1 cellular context compared by ENCODE assay signal in the genomic region with DNA sequence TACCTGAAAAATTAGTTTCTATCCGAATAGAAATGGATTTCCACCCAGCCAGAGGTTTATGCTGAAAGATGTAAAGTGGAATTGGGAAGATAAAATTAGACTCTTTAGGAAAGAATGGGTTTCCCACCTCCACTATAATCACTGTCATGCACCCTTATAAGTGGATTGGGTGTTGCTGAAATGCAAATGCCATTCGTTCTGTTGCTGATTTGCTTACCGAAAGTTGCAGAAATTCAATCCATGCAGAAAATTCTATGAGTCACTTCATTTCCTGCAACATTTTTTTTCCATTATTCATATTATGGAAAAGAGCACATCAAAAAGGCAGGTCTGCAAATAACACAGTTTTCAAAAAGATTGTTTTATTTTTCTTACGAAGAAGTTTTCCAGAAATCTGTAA.
TF ChIP-seq lines count a peak whose summit lies in the region.

No MANE protein-coding gene starts in this region.

TF ChIP-seq in IMR-90, 13 proteins besides CTCF, POLR2A, EP300 and RAD21:
- TF ChIP-seq, protein P1, sequence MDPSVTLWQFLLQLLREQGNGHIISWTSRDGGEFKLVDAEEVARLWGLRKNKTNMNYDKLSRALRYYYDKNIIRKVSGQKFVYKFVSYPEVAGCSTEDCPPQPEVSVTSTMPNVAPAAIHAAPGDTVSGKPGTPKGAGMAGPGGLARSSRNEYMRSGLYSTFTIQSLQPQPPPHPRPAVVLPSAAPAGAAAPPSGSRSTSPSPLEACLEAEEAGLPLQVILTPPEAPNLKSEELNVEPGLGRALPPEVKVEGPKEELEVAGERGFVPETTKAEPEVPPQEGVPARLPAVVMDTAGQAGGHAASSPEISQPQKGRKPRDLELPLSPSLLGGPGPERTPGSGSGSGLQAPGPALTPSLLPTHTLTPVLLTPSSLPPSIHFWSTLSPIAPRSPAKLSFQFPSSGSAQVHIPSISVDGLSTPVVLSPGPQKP (IDR thresholded peaks at IDR 0.05; ENCODE audit: borderline replicate concordance, low read depth, low read length), result no peak
- TF ChIP-seq NFE2L2 (IDR thresholded peaks at IDR 0.05; ENCODE audit: low read depth, low read length) (no peak), FOS (IDR thresholded peaks at IDR 0.05; ENCODE audit: low read depth, low read length) (0 out of 2 replicates have a peak, but pooled peaks have one; percentile 35), CEBPB (IDR thresholded peaks at IDR 0.05; ENCODE audit: low read depth, low read length) (0 out of 2 replicates have a peak, but pooled peaks have one; percentile 16), RCOR1 (IDR thresholded peaks at IDR 0.05; ENCODE audit: insufficient replicate concordance, low read length) (no peak), SMC3 (IDR thresholded peaks at IDR 0.05; ENCODE audit: low read depth, low read length) (no peak), MAFK (IDR thresholded peaks at IDR 0.05; ENCODE audit: low read depth, low read length) (peak; percentile 23; the same call in 1 of the 2 replicates), MAZ (IDR thresholded peaks at IDR 0.05; ENCODE audit: borderline replicate concordance, low read depth, low read length) (no peak)
